In genomic region chr20:4026093-4026601, GRCh38 we compare ENCODE assay signal across 8 cellular contexts. TPM values are rescaled to one million over a fixed set of nuclear protein-coding genes. Genes with fewer than 3 reads are reported as not detected.
A peak's percentile ranks its signal among the peaks of the same experiment; 100 is the strongest.
DNase-seq lines count a peak whose midpoint lies in the region; ATAC-seq lines count a peak whose summit lies in the region.

No MANE protein-coding gene starts in this region.

- DNase-seq in DMS 273 (lab: John Stamatoyannopoulos, UW; ENCODE audit: unreplicated experiment) (peak; percentile 95), NCI-H2171 (lab: John Stamatoyannopoulos, UW) (peak; percentile 79), dermis blood vessel endothelial cell (peak; percentile 64), middle frontal gyrus (ENCODE audit: extremely low spot score, low spot score) (peak; percentile 27), NCI-H774 (lab: John Stamatoyannopoulos, UW) (no peak), NCI-H2081 (lab: John Stamatoyannopoulos, UW) (no peak)

- ATAC-seq in GM21515 (IDR thresholded peaks at IDR 0.05; ENCODE audit: unreplicated experiment) (no peak), GM18858 (IDR thresholded peaks at IDR 0.05; ENCODE audit: unreplicated experiment) (no peak)

RNA-seq across cellular contexts. Expression of gene RNF24, which starts 10.8 kb away (rescaled TPM):
- 2.9 and 3.3 TPM in 2 replicates for total RNA-seq in dermis blood vessel endothelial cell

Comparison
In these comparisons a context has a peak if more than half of its experiments do, and no peak if none do; other contexts are left out.
1. DNase-seq: peak in DMS 273 (single experiment), NCI-H2171 (single experiment), dermis blood vessel endothelial cell (single experiment) and middle frontal gyrus (single experiment); none in NCI-H774 (single experiment) and NCI-H2081 (0 of 2).